Comparison of ENCODE assay signal across 1 cellular context in genomic region chr1:4691766-4692405, GRCh38.
TF ChIP-seq lines count a peak whose summit lies in the region.

No MANE protein-coding gene starts in this region.

TF ChIP-seq in H1, 55 proteins besides CTCF, POLR2A, EP300 and RAD21:
- no peak for TF ChIP-seq CHD1 (IDR thresholded peaks at IDR 0.05; ENCODE audit: low read depth, low read length)
- TF ChIP-seq SRF (IDR thresholded peaks at IDR 0.05; ENCODE audit: low read depth, low read length), result no peak
- TF ChIP-seq RNF2 (IDR thresholded peaks at IDR 0.05; ENCODE audit: borderline replicate concordance, low read depth, low read length, missing control alignments, poor library complexity, severe bottlenecking), result no peak
- TF ChIP-seq GTF2F1 (IDR thresholded peaks at IDR 0.05; ENCODE audit: borderline replicate concordance, low read depth, low read length), result no peak
- no peak for TF ChIP-seq MAFK (IDR thresholded peaks at IDR 0.05; ENCODE audit: low read depth, low read length)
- TF ChIP-seq EZH2 (IDR thresholded peaks at IDR 0.05; ENCODE audit: low read depth, low read length, severe bottlenecking), result no peak
- TF ChIP-seq CHD7 (IDR thresholded peaks at IDR 0.05; ENCODE audit: insufficient replicate concordance, low read length), result no peak
- no peak for TF ChIP-seq NRF1 (IDR thresholded peaks at IDR 0.05; ENCODE audit: low read depth, low read length)
- TF ChIP-seq CTBP2 (IDR thresholded peaks at IDR 0.05; ENCODE audit: borderline replicate concordance, insufficient read depth, insufficient read length, low read length), result no peak
- no peak for TF ChIP-seq POU5F1 (IDR thresholded peaks at IDR 0.05; ENCODE audit: low read depth, low read length)
- TF ChIP-seq RXRA (IDR thresholded peaks at IDR 0.05; ENCODE audit: insufficient read depth, low read depth, low read length), result no peak
- no peak for TF ChIP-seq BACH1 (IDR thresholded peaks at IDR 0.05; ENCODE audit: low read length)
- no peak for TF ChIP-seq PHF8 (conservative IDR thresholded peaks at IDR 0.05; ENCODE audit: low read depth, low read length)
- TF ChIP-seq TBP (IDR thresholded peaks at IDR 0.05; ENCODE audit: low read depth, low read length), result no peak
- TF ChIP-seq SP4 (IDR thresholded peaks at IDR 0.05; ENCODE audit: low read length), result no peak
